Comparison of ENCODE assay signal across 8 cellular contexts in genomic region chr10:110501142-110501937, GRCh38. TPM values are rescaled to one million over a fixed set of nuclear protein-coding genes. Genes with fewer than 3 reads are reported as not detected.
DNase-seq lines count a peak whose midpoint lies in the region; ATAC-seq and TF ChIP-seq lines count a peak whose summit lies in the region.

No MANE protein-coding gene starts in this region.

- H3K4me1 ChIP-seq in GM23248 (ENCODE audit: insufficient read depth) (peaks cover 57% of the 10 kb centered on the region), OCI-LY3 (ENCODE audit: low read length) (peaks cover 71% of the 10 kb centered on the region)

- H3K36me3 Mint-ChIP-seq in type B pancreatic cell, result peaks cover 7% of the 10 kb centered on the region

- TF ChIP-seq CTCF in OCI-LY3 (IDR thresholded peaks at IDR 0.05; ENCODE audit: low read depth, low read length) (no peak), type B pancreatic cell (conservative IDR thresholded peaks at IDR 0.05) (no peak)

- in situ Hi-C loops in Caki2 (cut with HindIII; ENCODE audit: low pct_unique_long_range_greater_than_20kb, low sequenced_read_pairs) (no loop called here), GM23248 (cut with MboI) (no loop called here)

- peaks cover 81% of the 10 kb centered on the region for H3F3A ChIP-seq in GM23248 (ENCODE audit: insufficient read depth)

- DNase-seq in Caki2 (ENCODE audit: low read depth) (peak; percentile 91), GM23248 (peak; percentile 98), fibroblast of the conjunctiva (ENCODE audit: low read depth) (peak; percentile 90), occipital lobe (lab: John Stamatoyannopoulos, UW) (peak; percentile 64), type B pancreatic cell (ENCODE audit: extremely low spot score, unreplicated experiment) (no peak)
- peak; percentile 58 for DNase-seq in activated T-helper 9 cell treated with anti-CD3 and anti-CD28 coated beads, Interleukin-2, amount 50 U/mL, for 16 hours (ENCODE audit: low read depth)

- no peak for ATAC-seq in GM21367 (IDR thresholded peaks at IDR 0.05; ENCODE audit: unreplicated experiment)

- peaks cover 56% of the 10 kb centered on the region for H3K4me1 Mint-ChIP-seq in type B pancreatic cell (ENCODE audit: unreplicated experiment)

- H3K27ac ChIP-seq in GM23248, result peak overlapping the region; percentile 95
- no peak overlapping the region for H3K27ac ChIP-seq in OCI-LY3 (ENCODE audit: low read length)

- H3K27me3 ChIP-seq in GM23248 (replicated peaks; ENCODE audit: insufficient read depth) (no peaks in the 10 kb centered on the region), OCI-LY3 (ENCODE audit: low read depth, low read length) (peaks cover 32% of the 10 kb centered on the region; the same call in 1 of the 2 replicates)

- peak overlapping the region; percentile 92 for H3K9ac ChIP-seq in GM23248
- peak overlapping the region; percentile 37; the same call in 1 of the 2 replicates for H3K9ac ChIP-seq in OCI-LY3 (ENCODE audit: low read length)

- H3K9me3 Mint-ChIP-seq in type B pancreatic cell, result no peaks in the 10 kb centered on the region

- peaks cover 7% of the 10 kb centered on the region; the same call in 1 of the 2 replicates for H4K20me1 ChIP-seq in GM23248 (ENCODE audit: insufficient read depth)
- peaks cover 61% of the 10 kb centered on the region for H4K20me1 ChIP-seq in OCI-LY3 (ENCODE audit: insufficient read depth, low read length)

- 10% methylated on average over 9 of the region's 9 CpGs for WGBS in GM23248 (ENCODE audit: low coverage in 1 of 2, low lambda C conversion rate in 2 of 2, missing lambda C conversion rate in 2 of 2), 2 experiments

- H2AFZ ChIP-seq in GM23248, result no peak overlapping the region
- no peak overlapping the region for H2AFZ ChIP-seq in OCI-LY3 (ENCODE audit: low read depth, low read length)

- H3K4me2 ChIP-seq in GM23248 (ENCODE audit: unreplicated experiment), result peak overlapping the region; percentile 95
- H3K4me2 ChIP-seq in OCI-LY3 (ENCODE audit: low read length), result peak overlapping the region; percentile 97

- peaks cover 35% of the 10 kb centered on the region for H3K27me3 Mint-ChIP-seq in type B pancreatic cell

- H3K9me2 ChIP-seq in GM23248 (ENCODE audit: insufficient read depth), result no peaks in the 10 kb centered on the region

- H3K79me2 ChIP-seq in GM23248 (ENCODE audit: insufficient read depth), result peaks cover 86% of the 10 kb centered on the region
- H3K79me2 ChIP-seq in OCI-LY3 (ENCODE audit: low read length), result peaks cover 60% of the 10 kb centered on the region

- H3K27ac Mint-ChIP-seq in type B pancreatic cell, result peak overlapping the region; percentile 89

- peak overlapping the region; percentile 83 for H3K4me3 ChIP-seq in GM23248
- H3K4me3 ChIP-seq in OCI-LY3 (ENCODE audit: low read length), result peak overlapping the region; percentile 97

- no peaks in the 10 kb centered on the region for H3K9me3 ChIP-seq in GM23248 (ENCODE audit: low read depth)
- H3K9me3 ChIP-seq in OCI-LY3 (ENCODE audit: insufficient read depth, low read length), result no peaks in the 10 kb centered on the region

- H3K36me3 ChIP-seq in GM23248 (ENCODE audit: low read depth), result peaks cover 12% of the 10 kb centered on the region
- peaks cover 26% of the 10 kb centered on the region for H3K36me3 ChIP-seq in OCI-LY3 (replicated peaks; ENCODE audit: low read depth, low read length)

- H3K4me3 Mint-ChIP-seq in type B pancreatic cell, result peak overlapping the region; percentile 92

RNA-seq across cellular contexts. Expression of gene DUSP5, which starts 3.6 kb away (rescaled TPM):
- total RNA-seq in Caki2 (2014; rRNA removed; shearing (Covaris generic); ENCODE audit: low replicate concordance), result 24.0 and 29.1 TPM in 2 replicates
- total RNA-seq in GM23248 (2014; rRNA removed; shearing (Covaris generic)), result 17.8 and 18.0 TPM in 2 replicates
- 5.8 and 13.3 TPM in 2 replicates for polyA plus RNA-seq in GM23248 (2016; fragmentation: Nextera tagmentation; extraction: Ambion mirVana)
- total RNA-seq in occipital lobe, result 4.7 TPM
- total RNA-seq in type B pancreatic cell (ENCODE audit: low replicate concordance), result 16.3 and 61.6 TPM in 2 replicates
